ENCODE assay signal across 28 cellular contexts in the genomic region with DNA sequence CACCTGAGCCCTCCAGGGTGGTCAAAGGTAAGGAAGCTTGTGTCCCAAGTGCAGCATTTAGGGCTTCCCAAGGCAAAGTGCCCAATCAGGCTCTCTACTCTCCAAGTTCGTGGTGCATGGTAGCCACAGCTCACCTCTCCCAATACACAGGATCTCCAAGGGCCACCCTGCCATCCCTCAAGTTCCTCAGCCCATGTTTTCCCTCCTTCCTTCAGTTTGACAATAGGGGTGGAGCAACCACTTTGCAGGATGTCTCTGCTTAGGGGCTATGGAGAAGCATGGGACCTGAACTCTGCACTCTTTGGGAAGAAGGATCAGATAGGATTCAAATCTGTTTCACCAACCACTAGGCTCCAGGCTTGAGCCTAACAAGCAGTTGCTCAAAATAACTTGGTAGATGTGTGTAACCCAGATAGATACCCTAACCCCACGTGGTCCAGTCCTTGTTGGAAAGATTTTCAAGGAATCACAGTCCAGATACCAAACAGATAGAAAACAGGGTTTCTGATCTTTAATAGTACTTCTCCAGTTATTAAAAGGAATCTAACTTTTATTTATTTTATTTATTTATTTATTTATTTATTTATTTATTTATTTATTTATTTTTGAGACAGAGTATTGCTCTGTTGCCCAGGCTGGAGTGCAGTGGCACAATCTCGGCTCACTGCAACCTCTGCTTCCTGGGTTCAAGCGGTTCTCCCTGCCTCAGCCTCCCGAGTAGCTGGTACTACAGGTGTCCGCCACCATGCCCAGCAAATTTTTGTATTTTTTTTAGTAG.
"Had no signal": no experiment of that assay in that cellular context is flagged by ENCODE, and none has a peak within 500 bp of the region (broad histone marks: within the 10 kb centered on the region; RNA-seq: fewer than 3 reads in every experiment).

No MANE protein-coding gene starts in this region.

- H3K36me3 ChIP-seq: colonic mucosa, esophagus muscularis mucosa, gastroesophageal sphincter, heart left ventricle, prostate gland, right atrium auricular region, stomach, thyroid gland, vagina had no signal

- H3K27ac ChIP-seq: colonic mucosa, esophagus muscularis mucosa, foreskin keratinocyte, gastroesophageal sphincter, heart left ventricle, prostate gland, right atrium auricular region, stomach, thyroid gland, vagina had no signal

- H3K4me3 ChIP-seq: colonic mucosa, esophagus muscularis mucosa, gastroesophageal sphincter, heart left ventricle, lung, mucosa of descending colon, prostate gland, right atrium auricular region, smooth muscle cell, stomach, thyroid gland, vagina had no signal

- DNase-seq: colonic mucosa; effector memory CD4-positive, alpha-beta T cell; foreskin keratinocyte; heart left ventricle; hippocampal formation; left ventricle myocardium superior; mesenchymal stem cell; mucosa of descending colon; naive B cell; stimulated activated CD4-positive, alpha-beta T cell treated with anti-CD3 and anti-CD28 coated beads, Interleukin-12 subunit alpha, Interleukin-12 subunit beta, amount 100 ng/mL, for 4 hours; stimulated activated CD4-positive, alpha-beta T cell treated with anti-CD3 and anti-CD28 coated beads, Interleukin-1b, Interleukin-23, amount 100 ng/mL, for 48 hours; stimulated activated CD4-positive, alpha-beta T cell treated with anti-CD3 and anti-CD28 coated beads, Interleukin-4, amount 100 ng/mL, for 1 hour; stimulated activated naive CD4-positive, alpha-beta T cell treated with Interleukin-2 at 50 U/mL for 16 hours; stomach; thyroid gland; trophoblast cell had no signal

- FAIRE-seq: endothelial cell of umbilical vein, keratinocyte had no signal

- H3K4me2 ChIP-seq: smooth muscle cell had no signal

- H3K9me3 ChIP-seq: colonic mucosa, esophagus muscularis mucosa, gastroesophageal sphincter, heart left ventricle, mucosa of descending colon, prostate gland, right atrium auricular region, stomach, thyroid gland, vagina had no signal

- H3K27me3 ChIP-seq: colonic mucosa, foreskin keratinocyte, right atrium auricular region, thyroid gland, vagina had no signal

- H3K4me1 ChIP-seq: colonic mucosa, esophagus muscularis mucosa, foreskin keratinocyte, gastroesophageal sphincter, heart left ventricle, prostate gland, right atrium auricular region, stomach, thyroid gland, vagina had no signal

- ATAC-seq: foreskin keratinocyte; gastroesophageal sphincter; heart left ventricle; left ventricle myocardium superior; mucosa of descending colon; natural killer cell treated with Interleukin-12 subunit alpha and Interleukin-12 subunit beta and Interleukin-15 and Interleukin-18, amount 100 ng/mL, for 72 hours; sciatic nerve; stimulated activated effector memory CD8-positive, alpha-beta T cell treated with anti-CD3 and anti-CD28 coated beads, Interleukin-12 subunit alpha, Interleukin-12 subunit beta, amount 100 ng/mL, for 72 hours had no signal
